In genomic region chr17:7014261-7014994, GRCh38 we compare ENCODE assay signal across 8 cellular contexts. TPM values are rescaled to one million over a fixed set of nuclear protein-coding genes. Genes with fewer than 3 reads are reported as not detected.
DNase-seq lines count a peak whose midpoint lies in the region; ATAC-seq, FAIRE-seq and TF ChIP-seq lines count a peak whose summit lies in the region.

No MANE protein-coding gene starts in this region.

- intact Hi-C loops in colonic mucosa (cut with DNase I) (no loop called here), left lung (cut with DNase I) (loop anchor here in 1 of 2 donors (5.0 kb wide), 1 partner anchor 97 kb away; no protein-coding TSS in a partner anchor)

- FAIRE-seq in GM19239 (lab: Jason Lieb, UNC), result peak; percentile 94

- H3K4me3 ChIP-seq in colonic mucosa (peak overlapping the region; percentile 86), left lung (peak overlapping the region; percentile 82 to 97)

- H3K27me3 ChIP-seq in colonic mucosa (no peaks in the 10 kb centered on the region), left lung (no peaks in the 10 kb centered on the region)

- peaks cover 9% of the 10 kb centered on the region for H3K4me1 ChIP-seq in colonic mucosa
- peaks cover 13 to 76% of the 10 kb centered on the region in 2 donors for H3K4me1 ChIP-seq in left lung

- H3K9me3 ChIP-seq in colonic mucosa (no peaks in the 10 kb centered on the region), left lung (no peaks in the 10 kb centered on the region)

- peak; percentile 68 to 98 (median 94) for DNase-seq in C1 segment of cervical spinal cord (lab: John Stamatoyannopoulos, UW)
- peak; percentile 78 for DNase-seq in GM19239 (ENCODE audit: insufficient read length, low spot score)
- peak; percentile 95 for DNase-seq in NCI-H510A (lab: John Stamatoyannopoulos, UW)
- peak; percentile 98 for DNase-seq in activated CD4-positive, alpha-beta T cell treated with anti-CD3 and anti-CD28 coated beads for 48 hours
- peak; percentile 96 for DNase-seq in colonic mucosa
- peak; percentile 98 to 100 for DNase-seq in left lung
- peak; percentile 97 for DNase-seq in stimulated activated CD4-positive, alpha-beta T cell treated with anti-CD3 and anti-CD28 coated beads, Interleukin-2, amount 100 ng/mL, for 4 hours (ENCODE audit: low read depth)

- ATAC-seq in HG03442 (IDR thresholded peaks at IDR 0.05; ENCODE audit: unreplicated experiment), result peak; percentile 75
- ATAC-seq in left lung, result peak; percentile 88

- peak overlapping the region; percentile 95 for H3K27ac ChIP-seq in colonic mucosa
- H3K27ac ChIP-seq in left lung, result peak overlapping the region; percentile 98 to 99

- peak; percentile 71 for TF ChIP-seq CTCF in colonic mucosa (IDR thresholded peaks at IDR 0.05)
- peak; percentile 70 to 89 for TF ChIP-seq CTCF in left lung (IDR thresholded peaks at IDR 0.05)

- peak overlapping the region; percentile 94 to 95 for H3K9ac ChIP-seq in colonic mucosa (ENCODE audit: low read depth in 2 of 2, low read length in 2 of 2)

- H3K36me3 ChIP-seq in colonic mucosa (no peaks in the 10 kb centered on the region), left lung (peaks cover 0 to 22% of the 10 kb centered on the region in 2 donors)

RNA-seq across cellular contexts. Expression of gene RNASEK, which starts 2.0 kb away (rescaled TPM):
- total RNA-seq in colonic mucosa, result 100 to 1,000 TPM; 190 to 204 TPM
- total RNA-seq in left lung, result 100 to 1,000 TPM; 279 to 284 TPM

RNA-seq across cellular contexts. Expression of gene BCL6B, which starts 8.4 kb away (rescaled TPM):
- 1 to 10 TPM in 1 of 2 donors, under 1 TPM in 1; 0.89 to 7.3 TPM for total RNA-seq in colonic mucosa
- total RNA-seq in left lung, result 10 to 100 TPM; 13.3 to 17.2 TPM

RNA-seq across cellular contexts. Expression of gene ALOX12, which starts 18.6 kb away (rescaled TPM):
- total RNA-seq in colonic mucosa (1 to 10 TPM in 1 of 2 donors, not detected in 1; 2.0 TPM), left lung (under 1 TPM; 0.29 to 0.67 TPM)

RNA-seq across cellular contexts. Expression of gene SLC16A13, which starts 21.4 kb away (rescaled TPM):
- total RNA-seq in colonic mucosa (10 to 100 TPM; 11.0 to 13.9 TPM), left lung (10 to 100 TPM in 1 of 2 donors, 1 to 10 TPM in 1; 9.5 to 21.5 TPM)

RNA-seq across cellular contexts. Expression of gene SLC16A11, which starts 29.5 kb away (rescaled TPM):
- under 1 TPM; 0.22 to 0.40 TPM for total RNA-seq in colonic mucosa
- total RNA-seq in left lung, result 1 to 10 TPM; 1.2 to 2.5 TPM

Comparison
In these comparisons a context has a peak if more than half of its experiments do, and no peak if none do; other contexts are left out.
1. Peak in every context shown above with its lines: DNase-seq, ATAC-seq, H3K4me3 ChIP-seq and H3K27ac ChIP-seq.